In the genomic region with DNA sequence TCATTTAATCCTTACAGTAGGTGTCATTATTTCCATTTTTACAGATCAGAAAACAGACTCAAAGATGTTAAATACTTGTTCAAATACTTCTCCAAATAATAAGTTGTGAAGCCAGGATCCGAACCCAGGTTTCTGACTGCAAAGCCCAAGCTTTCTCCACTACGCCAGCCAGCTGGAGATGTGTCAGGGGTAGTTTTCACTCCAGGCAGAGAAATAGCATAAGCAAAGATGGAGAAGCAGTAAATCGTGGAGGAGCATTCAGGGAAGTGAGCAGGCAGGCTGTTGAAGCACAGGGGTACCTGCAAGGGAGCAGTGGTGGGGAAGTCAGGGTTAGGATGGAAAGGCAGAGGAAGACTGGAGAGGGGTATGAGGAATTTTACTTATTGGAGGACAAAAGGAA, we compare ENCODE assay signal across 10 cellular contexts. TPM values are rescaled to one million over a fixed set of nuclear protein-coding genes. Genes with fewer than 3 reads are reported as not detected.
DNase-seq lines count a peak whose midpoint lies in the region; ATAC-seq and TF ChIP-seq lines count a peak whose summit lies in the region.
"Had no signal": no experiment of that assay in that cellular context is flagged by ENCODE, and none has a peak within 500 bp of the region (broad histone marks: within the 10 kb centered on the region; RNA-seq: fewer than 3 reads in every experiment).

No MANE protein-coding gene starts in this region.

- H3K9ac ChIP-seq in mesenchymal stem cell (ENCODE audit: low read length): peak overlapping the region; percentile 97

- DNase-seq in cardiac muscle cell (ENCODE audit: low read depth in 1 of 2, low spot score in 1 of 2): no peak
- DNase-seq in Right ventricle myocardium superior: no peak
- DNase-seq in choroid plexus epithelial cell (ENCODE audit: low read depth): peak; percentile 29
- peak; percentile 13 for DNase-seq in mesenchymal stem cell
- no peak for DNase-seq in upper lobe of left lung
- no peak for DNase-seq in COLO829 (ENCODE audit: low spot score)
- DNase-seq: activated CD4-positive, alpha-beta T cell treated with anti-CD3 and anti-CD28 coated beads, Interleukin-2, amount 50 U/mL, for 1 hour had no signal

- H3K18ac ChIP-seq in mesenchymal stem cell (ENCODE audit: low read depth in 1 of 2, low read length in 2 of 2): peak overlapping the region; percentile 34 to 85

- peak overlapping the region; percentile 69 for H2BK120ac ChIP-seq in mesenchymal stem cell (ENCODE audit: low read depth, low read length)

- ATAC-seq in Right ventricle myocardium superior (ENCODE audit: poor library complexity) (no peak), upper lobe of left lung (ENCODE audit: low FRiP score in 2 of 2) (no peak), GM18511 (IDR thresholded peaks at IDR 0.05; ENCODE audit: unreplicated experiment) (no peak), HG02610 (IDR thresholded peaks at IDR 0.05; ENCODE audit: unreplicated experiment) (no peak)
- ATAC-seq: left colon had no signal

- peak overlapping the region; percentile 46 for H3K4me2 ChIP-seq in mesenchymal stem cell (ENCODE audit: low read length, poor library complexity, severe bottlenecking)

- no peak overlapping the region for H3K23ac ChIP-seq in mesenchymal stem cell (ENCODE audit: low read length in 2 of 2)

- 50% methylated on average over 3 of the region's 3 CpGs for WGBS in mesenchymal stem cell
- 45 to 55% methylated on average over 3 of the region's 3 CpGs for WGBS in upper lobe of left lung, 2 donors

- no peaks in the 10 kb centered on the region for H3K27me3 ChIP-seq in cardiac muscle cell
- H3K27me3 ChIP-seq in mesenchymal stem cell (ENCODE audit: control insufficient read depth in 1 of 2, insufficient read depth in 1 of 2, low read length in 2 of 2): no peaks in the 10 kb centered on the region
- H3K27me3 ChIP-seq in upper lobe of left lung: no peaks in the 10 kb centered on the region

- H3K4ac ChIP-seq in mesenchymal stem cell (ENCODE audit: low read depth in 1 of 2, low read length in 2 of 2): peak overlapping the region in 1 of 2 experiments; percentile 90

- H3K4me1 ChIP-seq in cardiac muscle cell (ENCODE audit: low read depth): peaks cover 53% of the 10 kb centered on the region
- H3K4me1 ChIP-seq in mesenchymal stem cell (ENCODE audit: control insufficient read depth, insufficient read depth, low read depth, low read length): peaks cover 22% of the 10 kb centered on the region
- H3K4me1 ChIP-seq in upper lobe of left lung: peaks cover 57 to 68% (median 62%) of the 10 kb centered on the region in 4 donors

- H4K91ac ChIP-seq in mesenchymal stem cell (ENCODE audit: low read length): peak overlapping the region; percentile 77

- no peaks in the 10 kb centered on the region for H3K9me3 ChIP-seq in cardiac muscle cell (ENCODE audit: low read depth)
- H3K9me3 ChIP-seq in mesenchymal stem cell (ENCODE audit: control insufficient read depth, low read length): no peaks in the 10 kb centered on the region
- no peaks in the 10 kb centered on the region for H3K9me3 ChIP-seq in upper lobe of left lung

- H3K36me3 ChIP-seq in cardiac muscle cell (peaks cover 18% of the 10 kb centered on the region), mesenchymal stem cell (ENCODE audit: control insufficient read depth in 1 of 2, insufficient read depth in 2 of 2, low read depth in 1 of 2, low read length in 2 of 2) (peaks cover 14 to 30% of the 10 kb centered on the region in 2 experiments), upper lobe of left lung (peaks cover 8 to 23% (median 20%) of the 10 kb centered on the region in 4 donors)

- TF ChIP-seq CTCF in cardiac muscle cell (IDR thresholded peaks at IDR 0.05; ENCODE audit: low read depth, low read length) (no peak), choroid plexus epithelial cell (conservative IDR thresholded peaks at IDR 0.05; ENCODE audit: low read depth, low read length) (no peak), upper lobe of left lung (IDR thresholded peaks at IDR 0.05) (no peak)

- TF ChIP-seq EP300 in upper lobe of left lung (IDR thresholded peaks at IDR 0.05): no peak

- no peak overlapping the region for H2BK15ac ChIP-seq in mesenchymal stem cell (ENCODE audit: low read depth, poor library complexity, severe bottlenecking)

- peaks cover 2% of the 10 kb centered on the region for H3K79me1 ChIP-seq in mesenchymal stem cell (replicated peaks; ENCODE audit: low read length, poor library complexity, severe bottlenecking)

- H4K8ac ChIP-seq in mesenchymal stem cell (ENCODE audit: low read length): peak overlapping the region; percentile 66

- H3K14ac ChIP-seq in mesenchymal stem cell (ENCODE audit: low read length in 2 of 2): no peak overlapping the region

- H2BK5ac ChIP-seq in mesenchymal stem cell (ENCODE audit: low read depth, low read length, poor library complexity, severe bottlenecking): peak overlapping the region; percentile 26

- H2AFZ ChIP-seq in mesenchymal stem cell (ENCODE audit: low read depth, low read length): no peak overlapping the region

- intact Hi-C loops in Right ventricle myocardium superior (cut with DNase I): loop anchor here (5.0 kb wide), 2 partner anchors 37 to 67 kb away; no protein-coding TSS in a partner anchor

- H3K4me3 ChIP-seq in cardiac muscle cell (peak overlapping the region; percentile 11), choroid plexus epithelial cell (ENCODE audit: low read depth, low read length) (peak overlapping the region; percentile 88), mesenchymal stem cell (ENCODE audit: insufficient read depth in 1 of 2, low read depth in 1 of 2, low read length in 2 of 2) (peak overlapping the region in 1 of 2 experiments; percentile 91), upper lobe of left lung (peak overlapping the region; percentile 16 to 85 (median 64))

- H2BK12ac ChIP-seq in mesenchymal stem cell (ENCODE audit: low read length in 2 of 2): no peak overlapping the region

- TF ChIP-seq POLR2A in upper lobe of left lung (IDR thresholded peaks at IDR 0.05): no peak

- H3K27ac ChIP-seq in cardiac muscle cell (peak overlapping the region; percentile 100), mesenchymal stem cell (ENCODE audit: low read length, poor library complexity, severe bottlenecking) (peak overlapping the region; percentile 91), upper lobe of left lung (peak overlapping the region; percentile 94 to 99 (median 97))

- peak overlapping the region; percentile 98 for H2AK5ac ChIP-seq in mesenchymal stem cell (ENCODE audit: low read length, severe bottlenecking)

RNA-seq across cellular contexts. Expression of a gene that starts 2.9 kb away (rescaled TPM):
- total RNA-seq in cardiac muscle cell (172 and 178 TPM in 2 replicates), Right ventricle myocardium superior (252 TPM), upper lobe of left lung (100 to 1,000 TPM; 237 to 557 (median 325) TPM)
- polyA plus RNA-seq in cardiac muscle cell: 96.0 and 98.0 TPM in 2 replicates
- 98.6 TPM for polyA plus RNA-seq in mesenchymal stem cell (2013, experiment 1 of 2)
- polyA plus RNA-seq in mesenchymal stem cell (2013, experiment 2 of 2): 91.6 TPM

RNA-seq across cellular contexts. Expression of a gene that starts 3.4 kb away (rescaled TPM):
- total RNA-seq in cardiac muscle cell (45.7 and 51.5 TPM in 2 replicates), Right ventricle myocardium superior (20.3 TPM), upper lobe of left lung (10 to 100 TPM; 27.2 to 61.3 (median 33.5) TPM)
- polyA plus RNA-seq in cardiac muscle cell: 62.3 and 84.2 TPM in 2 replicates
- 45.6 TPM for polyA plus RNA-seq in mesenchymal stem cell (2013, experiment 1 of 2)
- 45.1 TPM for polyA plus RNA-seq in mesenchymal stem cell (2013, experiment 2 of 2)

RNA-seq across cellular contexts. Expression of a gene that starts 19.9 kb away (rescaled TPM):
- total RNA-seq in cardiac muscle cell (132 and 157 TPM in 2 replicates), Right ventricle myocardium superior (74.6 TPM), upper lobe of left lung (100 to 1,000 TPM in 1 of 6 donors, 10 to 100 TPM in 5; 60.4 to 189 (median 77.0) TPM)
- 135 and 140 TPM in 2 replicates for polyA plus RNA-seq in cardiac muscle cell
- 22.6 TPM for polyA plus RNA-seq in mesenchymal stem cell (2013, experiment 1 of 2)
- polyA plus RNA-seq in mesenchymal stem cell (2013, experiment 2 of 2): 20.1 TPM

RNA-seq across cellular contexts. Expression of a gene that starts 20.0 kb away (rescaled TPM):
- total RNA-seq in cardiac muscle cell (24.1 and 30.4 TPM in 2 replicates), Right ventricle myocardium superior (28.5 TPM), upper lobe of left lung (10 to 100 TPM; 20.1 to 34.4 (median 23.5) TPM)
- 17.9 and 21.8 TPM in 2 replicates for polyA plus RNA-seq in cardiac muscle cell
- 15.2 TPM for polyA plus RNA-seq in mesenchymal stem cell (2013, experiment 1 of 2)
- polyA plus RNA-seq in mesenchymal stem cell (2013, experiment 2 of 2): 15.1 TPM

RNA-seq across cellular contexts. Expression of a gene that starts 25.0 kb away (rescaled TPM):
- total RNA-seq in cardiac muscle cell (not detected in 2 replicates), Right ventricle myocardium superior (not detected), upper lobe of left lung (1 to 10 TPM in 2 of 6 donors, not detected in 4; 1.1 to 2.8 TPM)
- polyA plus RNA-seq in cardiac muscle cell: not detected in 2 replicates
- polyA plus RNA-seq in mesenchymal stem cell (2013, experiment 1 of 2): not detected
- not detected for polyA plus RNA-seq in mesenchymal stem cell (2013, experiment 2 of 2)
- total RNA-seq: left colon had no signal

Comparison
In these comparisons a context has a peak if more than half of its experiments do, and no peak if none do; other contexts are left out.
1. DNase-seq: peak in choroid plexus epithelial cell (single experiment) and mesenchymal stem cell (single experiment); none in cardiac muscle cell (0 of 2), Right ventricle myocardium superior (single experiment), upper lobe of left lung (0 of 2) and COLO829 (single experiment).
2. Peak in every context shown above with its lines, with median percentiles within 50 percentile points of each other: H3K27ac ChIP-seq.